Comparison of ENCODE assay signal across 8 cellular contexts in the genomic region with DNA sequence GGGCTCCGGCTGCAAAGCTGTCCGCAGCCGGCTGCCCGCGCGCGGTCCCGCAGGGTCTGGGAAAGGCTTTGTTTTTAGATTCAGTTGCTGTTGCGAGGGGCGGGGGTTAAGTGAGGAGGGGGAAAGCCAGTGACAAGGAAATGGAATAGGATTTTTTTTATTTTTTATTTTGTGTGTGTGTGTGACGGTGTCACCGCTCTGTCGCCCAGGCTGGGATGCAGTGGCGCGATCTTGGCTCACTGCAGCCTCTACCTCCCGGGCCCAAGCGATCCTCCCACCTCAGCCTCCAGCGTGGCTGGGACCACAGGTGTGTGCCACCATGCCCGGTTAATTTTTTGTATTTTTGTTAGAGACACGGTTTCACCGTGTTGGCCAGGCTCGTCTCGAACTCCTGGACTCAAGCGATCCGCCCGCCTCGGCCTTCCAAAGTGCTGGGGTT.
DNase-seq lines count a peak whose midpoint lies in the region; ATAC-seq and TF ChIP-seq lines count a peak whose summit lies in the region.

No MANE protein-coding gene starts in this region.

- H3K27me3 ChIP-seq in WERI-Rb-1 (ENCODE audit: insufficient read depth, low read depth, severe bottlenecking) = no peaks in the 10 kb centered on the region

- H3K4me3 ChIP-seq in GM12875 (ENCODE audit: low read depth, low read length) (peak overlapping the region; percentile 89), WERI-Rb-1 (ENCODE audit: low read depth, low read length) (peak overlapping the region; percentile 66), retinal pigment epithelial cell (ENCODE audit: low read length) (peak overlapping the region; percentile 87)

- ATAC-seq in HG03460 (IDR thresholded peaks at IDR 0.05; ENCODE audit: unreplicated experiment) = no peak

- no peaks in the 10 kb centered on the region for H3K36me3 ChIP-seq in WERI-Rb-1

- no peak for TF ChIP-seq CTCF in GM12875 (IDR thresholded peaks at IDR 0.05; ENCODE audit: borderline replicate concordance, insufficient read depth, low read depth, low read length)
- TF ChIP-seq CTCF in WERI-Rb-1 (IDR thresholded peaks at IDR 0.05; ENCODE audit: low read depth, low read length) = no peak
- no peak for TF ChIP-seq CTCF in retinal pigment epithelial cell (conservative IDR thresholded peaks at IDR 0.05; ENCODE audit: low read depth, low read length)

- peak overlapping the region; percentile 95 for H3K27ac ChIP-seq in WERI-Rb-1

- DNase-seq in WERI-Rb-1 (no peak), germinal center (ENCODE audit: low spot score) (peak; percentile 25), retinal pigment epithelial cell (ENCODE audit: low read depth) (no peak), islet precursor cell (no peak), OCI-M1 (lab: John Stamatoyannopoulos, UW) (no peak), amniotic stem cell (lab: John Stamatoyannopoulos, UW) (no peak)

- H3K9me3 ChIP-seq in WERI-Rb-1 (ENCODE audit: severe bottlenecking) = no peaks in the 10 kb centered on the region
